Comparison of ENCODE assay signal across 1 cellular context in the genomic region with DNA sequence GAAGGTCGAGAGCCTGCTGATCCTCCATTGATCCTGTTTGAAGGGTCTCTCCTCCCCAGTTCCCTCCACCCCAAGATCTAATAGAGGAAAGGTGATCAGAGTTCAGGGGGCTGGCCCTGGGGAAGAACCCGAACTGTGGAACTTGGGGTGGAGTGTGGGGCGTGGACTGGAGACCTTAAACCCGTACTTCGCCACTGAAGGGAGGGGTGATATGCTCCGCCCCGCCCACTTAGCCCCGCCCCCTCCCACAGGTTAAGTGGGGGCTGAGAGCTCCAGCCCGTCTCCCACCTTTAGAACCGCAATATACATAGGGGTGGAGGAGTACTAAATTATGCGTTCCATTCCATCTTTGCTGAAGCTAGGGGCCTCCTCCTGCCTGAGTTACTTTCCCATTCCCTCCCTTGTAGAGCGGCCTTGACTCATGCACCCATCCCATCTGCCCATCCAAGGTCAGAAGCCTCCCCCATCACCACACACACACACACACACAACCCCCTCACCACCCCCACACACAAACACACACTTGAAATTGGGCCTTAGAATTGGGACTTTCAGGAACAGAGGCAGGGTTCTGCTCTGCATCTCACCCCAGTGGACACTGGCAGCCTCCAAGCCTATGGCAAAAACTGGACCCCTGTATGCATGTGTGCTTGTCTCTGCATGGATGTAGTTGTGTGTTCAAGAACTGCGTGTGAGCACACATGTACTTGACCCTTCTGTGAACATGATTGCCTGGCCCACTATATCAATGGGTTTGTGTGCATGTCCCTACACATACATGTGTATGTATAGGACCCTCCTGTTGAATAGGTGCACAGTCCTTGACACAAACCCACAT.
TF ChIP-seq lines count a peak whose summit lies in the region.

No MANE protein-coding gene starts in this region.

TF ChIP-seq in HepG2, 621 proteins besides CTCF, POLR2A, EP300 and RAD21 (continued from another document and continues in another):
- TF ChIP-seq, protein P1, sequence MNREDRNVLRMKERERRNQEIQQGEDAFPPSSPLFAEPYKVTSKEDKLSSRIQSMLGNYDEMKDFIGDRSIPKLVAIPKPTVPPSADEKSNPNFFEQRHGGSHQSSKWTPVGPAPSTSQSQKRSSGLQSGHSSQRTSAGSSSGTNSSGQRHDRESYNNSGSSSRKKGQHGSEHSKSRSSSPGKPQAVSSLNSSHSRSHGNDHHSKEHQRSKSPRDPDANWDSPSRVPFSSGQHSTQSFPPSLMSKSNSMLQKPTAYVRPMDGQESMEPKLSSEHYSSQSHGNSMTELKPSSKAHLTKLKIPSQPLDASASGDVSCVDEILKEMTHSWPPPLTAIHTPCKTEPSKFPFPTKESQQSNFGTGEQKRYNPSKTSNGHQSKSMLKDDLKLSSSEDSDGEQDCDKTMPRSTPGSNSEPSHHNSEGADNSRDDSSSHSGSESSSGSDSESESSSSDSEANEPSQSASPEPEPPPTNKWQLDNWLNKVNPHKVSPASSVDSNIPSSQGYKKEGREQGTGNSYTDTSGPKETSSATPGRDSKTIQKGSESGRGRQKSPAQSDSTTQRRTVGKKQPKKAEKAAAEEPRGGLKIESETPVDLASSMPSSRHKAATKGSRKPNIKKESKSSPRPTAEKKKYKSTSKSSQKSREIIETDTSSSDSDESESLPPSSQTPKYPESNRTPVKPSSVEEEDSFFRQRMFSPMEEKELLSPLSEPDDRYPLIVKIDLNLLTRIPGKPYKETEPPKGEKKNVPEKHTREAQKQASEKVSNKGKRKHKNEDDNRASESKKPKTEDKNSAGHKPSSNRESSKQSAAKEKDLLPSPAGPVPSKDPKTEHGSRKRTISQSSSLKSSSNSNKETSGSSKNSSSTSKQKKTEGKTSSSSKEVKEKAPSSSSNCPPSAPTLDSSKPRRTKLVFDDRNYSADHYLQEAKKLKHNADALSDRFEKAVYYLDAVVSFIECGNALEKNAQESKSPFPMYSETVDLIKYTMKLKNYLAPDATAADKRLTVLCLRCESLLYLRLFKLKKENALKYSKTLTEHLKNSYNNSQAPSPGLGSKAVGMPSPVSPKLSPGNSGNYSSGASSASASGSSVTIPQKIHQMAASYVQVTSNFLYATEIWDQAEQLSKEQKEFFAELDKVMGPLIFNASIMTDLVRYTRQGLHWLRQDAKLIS (CRISPR knock-in tag; IDR thresholded peaks at IDR 0.05) = no peak
- TF ChIP-seq IKZF4 (CRISPR knock-in tag; IDR thresholded peaks at IDR 0.05; ENCODE audit: borderline replicate concordance, low read depth, not compliant biosample characterization) (peak; percentile 43), ZMAT3 (CRISPR knock-in tag; conservative IDR thresholded peaks at IDR 0.05) (no peak; the same call in 1 of the 2 replicates), HNRNPH1 (optimal IDR thresholded peaks at IDR 0.05; ENCODE audit: low read depth, low read length) (no peak), ZNF180 (CRISPR knock-in tag; IDR thresholded peaks at IDR 0.05; ENCODE audit: borderline replicate concordance, low read depth) (no peak), ETV6 (CRISPR knock-in tag; conservative IDR thresholded peaks at IDR 0.05) (no peak), ZNF124 (CRISPR knock-in tag; IDR thresholded peaks at IDR 0.05) (no peak), SOX13 (IDR thresholded peaks at IDR 0.05) (no peak), SOX13 (CRISPR knock-in tag; conservative IDR thresholded peaks at IDR 0.05 in 1 of 2, IDR thresholded peaks at IDR 0.05 in 1 of 2) (peak in 1 of 2 experiments; percentile 25; a peak in 1 of 4 replicates), FOXM1 (CRISPR knock-in tag; IDR thresholded peaks at IDR 0.05) (no peak), AKAP8 (CRISPR knock-in tag; IDR thresholded peaks at IDR 0.05) (0 out of 2 replicates have a peak, but pooled peaks have one; percentile 76), ZNF329 (CRISPR knock-in tag; IDR thresholded peaks at IDR 0.05; ENCODE audit: low read depth) (no peak), AGO1 (IDR thresholded peaks at IDR 0.05; ENCODE audit: low read depth, low read length, poor library complexity, severe bottlenecking) (no peak), KAT7 (CRISPR knock-in tag; IDR thresholded peaks at IDR 0.05; ENCODE audit: borderline replicate concordance) (no peak), YEATS2 (CRISPR knock-in tag; IDR thresholded peaks at IDR 0.05; ENCODE audit: borderline replicate concordance) (no peak), ATF1 (CRISPR knock-in tag; IDR thresholded peaks at IDR 0.05) (no peak), MAZ (IDR thresholded peaks at IDR 0.05; ENCODE audit: borderline replicate concordance, low read depth, low read length) (0 out of 2 replicates have a peak, but pooled peaks have one; percentile 22), MAZ (CRISPR knock-in tag; IDR thresholded peaks at IDR 0.05; ENCODE audit: low read depth) (no peak), CENPX (CRISPR knock-in tag; IDR thresholded peaks at IDR 0.05) (no peak), HMGA1 (CRISPR knock-in tag; conservative IDR thresholded peaks at IDR 0.05) (no peak), PAF1 (CRISPR knock-in tag; IDR thresholded peaks at IDR 0.05) (no peak), ZNF160 (CRISPR knock-in tag; IDR thresholded peaks at IDR 0.05) (no peak), ZNF263 (CRISPR knock-in tag; IDR thresholded peaks at IDR 0.05) (peak; percentile 62; the same call in 1 of the 2 replicates), KLF15 (CRISPR knock-in tag; IDR thresholded peaks at IDR 0.05; ENCODE audit: borderline replicate concordance) (no peak), ZNF12 (CRISPR knock-in tag; IDR thresholded peaks at IDR 0.05) (no peak), SSRP1 (CRISPR knock-in tag; IDR thresholded peaks at IDR 0.05) (0 out of 2 replicates have a peak, but pooled peaks have one; percentile 32), ZFP37 (CRISPR knock-in tag; IDR thresholded peaks at IDR 0.05; ENCODE audit: borderline replicate concordance) (no peak), SP4 (CRISPR knock-in tag; IDR thresholded peaks at IDR 0.05) (peak; percentile 19)
- TF ChIP-seq, protein P2, sequence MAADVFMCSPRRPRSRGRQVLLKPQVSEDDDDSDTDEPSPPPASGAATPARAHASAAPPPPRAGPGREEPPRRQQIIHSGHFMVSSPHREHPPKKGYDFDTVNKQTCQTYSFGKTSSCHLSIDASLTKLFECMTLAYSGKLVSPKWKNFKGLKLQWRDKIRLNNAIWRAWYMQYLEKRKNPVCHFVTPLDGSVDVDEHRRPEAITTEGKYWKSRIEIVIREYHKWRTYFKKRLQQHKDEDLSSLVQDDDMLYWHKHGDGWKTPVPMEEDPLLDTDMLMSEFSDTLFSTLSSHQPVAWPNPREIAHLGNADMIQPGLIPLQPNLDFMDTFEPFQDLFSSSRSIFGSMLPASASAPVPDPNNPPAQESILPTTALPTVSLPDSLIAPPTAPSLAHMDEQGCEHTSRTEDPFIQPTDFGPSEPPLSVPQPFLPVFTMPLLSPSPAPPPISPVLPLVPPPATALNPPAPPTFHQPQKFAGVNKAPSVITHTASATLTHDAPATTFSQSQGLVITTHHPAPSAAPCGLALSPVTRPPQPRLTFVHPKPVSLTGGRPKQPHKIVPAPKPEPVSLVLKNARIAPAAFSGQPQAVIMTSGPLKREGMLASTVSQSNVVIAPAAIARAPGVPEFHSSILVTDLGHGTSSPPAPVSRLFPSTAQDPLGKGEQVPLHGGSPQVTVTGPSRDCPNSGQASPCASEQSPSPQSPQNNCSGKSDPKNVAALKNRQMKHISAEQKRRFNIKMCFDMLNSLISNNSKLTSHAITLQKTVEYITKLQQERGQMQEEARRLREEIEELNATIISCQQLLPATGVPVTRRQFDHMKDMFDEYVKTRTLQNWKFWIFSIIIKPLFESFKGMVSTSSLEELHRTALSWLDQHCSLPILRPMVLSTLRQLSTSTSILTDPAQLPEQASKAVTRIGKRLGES (CRISPR knock-in tag; IDR thresholded peaks at IDR 0.05; ENCODE audit: borderline replicate concordance) = no peak
- TF ChIP-seq, protein P3, sequence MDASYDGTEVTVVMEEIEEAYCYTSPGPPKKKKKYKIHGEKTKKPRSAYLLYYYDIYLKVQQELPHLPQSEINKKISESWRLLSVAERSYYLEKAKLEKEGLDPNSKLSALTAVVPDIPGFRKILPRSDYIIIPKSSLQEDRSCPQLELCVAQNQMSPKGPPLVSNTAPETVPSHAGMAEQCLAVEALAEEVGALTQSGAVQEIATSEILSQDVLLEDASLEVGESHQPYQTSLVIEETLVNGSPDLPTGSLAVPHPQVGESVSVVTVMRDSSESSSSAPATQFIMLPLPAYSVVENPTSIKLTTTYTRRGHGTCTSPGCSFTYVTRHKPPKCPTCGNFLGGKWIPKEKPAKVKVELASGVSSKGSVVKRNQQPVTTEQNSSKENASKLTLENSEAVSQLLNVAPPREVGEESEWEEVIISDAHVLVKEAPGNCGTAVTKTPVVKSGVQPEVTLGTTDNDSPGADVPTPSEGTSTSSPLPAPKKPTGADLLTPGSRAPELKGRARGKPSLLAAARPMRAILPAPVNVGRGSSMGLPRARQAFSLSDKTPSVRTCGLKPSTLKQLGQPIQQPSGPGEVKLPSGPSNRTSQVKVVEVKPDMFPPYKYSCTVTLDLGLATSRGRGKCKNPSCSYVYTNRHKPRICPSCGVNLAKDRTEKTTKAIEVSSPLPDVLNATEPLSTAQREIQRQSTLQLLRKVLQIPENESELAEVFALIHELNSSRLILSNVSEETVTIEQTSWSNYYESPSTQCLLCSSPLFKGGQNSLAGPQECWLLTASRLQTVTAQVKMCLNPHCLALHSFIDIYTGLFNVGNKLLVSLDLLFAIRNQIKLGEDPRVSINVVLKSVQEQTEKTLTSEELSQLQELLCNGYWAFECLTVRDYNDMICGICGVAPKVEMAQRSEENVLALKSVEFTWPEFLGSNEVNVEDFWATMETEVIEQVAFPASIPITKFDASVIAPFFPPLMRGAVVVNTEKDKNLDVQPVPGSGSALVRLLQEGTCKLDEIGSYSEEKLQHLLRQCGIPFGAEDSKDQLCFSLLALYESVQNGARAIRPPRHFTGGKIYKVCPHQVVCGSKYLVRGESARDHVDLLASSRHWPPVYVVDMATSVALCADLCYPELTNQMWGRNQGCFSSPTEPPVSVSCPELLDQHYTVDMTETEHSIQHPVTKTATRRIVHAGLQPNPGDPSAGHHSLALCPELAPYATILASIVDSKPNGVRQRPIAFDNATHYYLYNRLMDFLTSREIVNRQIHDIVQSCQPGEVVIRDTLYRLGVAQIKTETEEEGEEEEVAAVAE (CRISPR knock-in tag; IDR thresholded peaks at IDR 0.05; ENCODE audit: borderline replicate concordance) = peak; percentile 4; the same call in 1 of the 2 replicates
- TF ChIP-seq, protein P4, sequence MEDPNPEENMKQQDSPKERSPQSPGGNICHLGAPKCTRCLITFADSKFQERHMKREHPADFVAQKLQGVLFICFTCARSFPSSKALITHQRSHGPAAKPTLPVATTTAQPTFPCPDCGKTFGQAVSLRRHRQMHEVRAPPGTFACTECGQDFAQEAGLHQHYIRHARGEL (CRISPR knock-in tag; IDR thresholded peaks at IDR 0.05) = no peak
- TF ChIP-seq, protein P5, sequence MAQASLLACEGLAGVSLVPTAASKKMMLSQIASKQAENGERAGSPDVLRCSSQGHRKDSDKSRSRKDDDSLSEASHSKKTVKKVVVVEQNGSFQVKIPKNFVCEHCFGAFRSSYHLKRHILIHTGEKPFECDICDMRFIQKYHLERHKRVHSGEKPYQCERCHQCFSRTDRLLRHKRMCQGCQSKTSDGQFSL (CRISPR knock-in tag; IDR thresholded peaks at IDR 0.05) = peak; percentile 80; the same call in 1 of the 2 replicates
- TF ChIP-seq, protein P6, sequence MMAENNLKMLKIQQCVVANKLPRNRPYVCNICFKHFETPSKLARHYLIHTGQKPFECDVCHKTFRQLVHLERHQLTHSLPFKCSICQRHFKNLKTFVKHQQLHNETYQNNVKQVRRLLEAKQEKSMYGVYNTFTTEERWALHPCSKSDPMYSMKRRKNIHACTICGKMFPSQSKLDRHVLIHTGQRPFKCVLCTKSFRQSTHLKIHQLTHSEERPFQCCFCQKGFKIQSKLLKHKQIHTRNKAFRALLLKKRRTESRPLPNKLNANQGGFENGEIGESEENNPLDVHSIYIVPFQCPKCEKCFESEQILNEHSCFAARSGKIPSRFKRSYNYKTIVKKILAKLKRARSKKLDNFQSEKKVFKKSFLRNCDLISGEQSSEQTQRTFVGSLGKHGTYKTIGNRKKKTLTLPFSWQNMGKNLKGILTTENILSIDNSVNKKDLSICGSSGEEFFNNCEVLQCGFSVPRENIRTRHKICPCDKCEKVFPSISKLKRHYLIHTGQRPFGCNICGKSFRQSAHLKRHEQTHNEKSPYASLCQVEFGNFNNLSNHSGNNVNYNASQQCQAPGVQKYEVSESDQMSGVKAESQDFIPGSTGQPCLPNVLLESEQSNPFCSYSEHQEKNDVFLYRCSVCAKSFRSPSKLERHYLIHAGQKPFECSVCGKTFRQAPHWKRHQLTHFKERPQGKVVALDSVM (CRISPR knock-in tag; IDR thresholded peaks at IDR 0.05) = no peak
- TF ChIP-seq, protein P7, sequence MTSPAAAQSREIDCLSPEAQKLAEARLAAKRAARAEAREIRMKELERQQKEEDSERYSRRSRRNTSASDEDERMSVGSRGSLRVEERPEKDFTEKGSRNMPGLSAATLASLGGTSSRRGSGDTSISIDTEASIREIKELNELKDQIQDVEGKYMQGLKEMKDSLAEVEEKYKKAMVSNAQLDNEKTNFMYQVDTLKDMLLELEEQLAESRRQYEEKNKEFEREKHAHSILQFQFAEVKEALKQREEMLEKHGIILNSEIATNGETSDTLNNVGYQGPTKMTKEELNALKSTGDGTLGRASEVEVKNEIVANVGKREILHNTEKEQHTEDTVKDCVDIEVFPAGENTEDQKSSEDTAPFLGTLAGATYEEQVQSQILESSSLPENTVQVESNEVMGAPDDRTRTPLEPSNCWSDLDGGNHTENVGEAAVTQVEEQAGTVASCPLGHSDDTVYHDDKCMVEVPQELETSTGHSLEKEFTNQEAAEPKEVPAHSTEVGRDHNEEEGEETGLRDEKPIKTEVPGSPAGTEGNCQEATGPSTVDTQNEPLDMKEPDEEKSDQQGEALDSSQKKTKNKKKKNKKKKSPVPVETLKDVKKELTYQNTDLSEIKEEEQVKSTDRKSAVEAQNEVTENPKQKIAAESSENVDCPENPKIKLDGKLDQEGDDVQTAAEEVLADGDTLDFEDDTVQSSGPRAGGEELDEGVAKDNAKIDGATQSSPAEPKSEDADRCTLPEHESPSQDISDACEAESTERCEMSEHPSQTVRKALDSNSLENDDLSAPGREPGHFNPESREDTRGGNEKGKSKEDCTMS (CRISPR knock-in tag; conservative IDR thresholded peaks at IDR 0.05) = no peak
- TF ChIP-seq, protein P8, sequence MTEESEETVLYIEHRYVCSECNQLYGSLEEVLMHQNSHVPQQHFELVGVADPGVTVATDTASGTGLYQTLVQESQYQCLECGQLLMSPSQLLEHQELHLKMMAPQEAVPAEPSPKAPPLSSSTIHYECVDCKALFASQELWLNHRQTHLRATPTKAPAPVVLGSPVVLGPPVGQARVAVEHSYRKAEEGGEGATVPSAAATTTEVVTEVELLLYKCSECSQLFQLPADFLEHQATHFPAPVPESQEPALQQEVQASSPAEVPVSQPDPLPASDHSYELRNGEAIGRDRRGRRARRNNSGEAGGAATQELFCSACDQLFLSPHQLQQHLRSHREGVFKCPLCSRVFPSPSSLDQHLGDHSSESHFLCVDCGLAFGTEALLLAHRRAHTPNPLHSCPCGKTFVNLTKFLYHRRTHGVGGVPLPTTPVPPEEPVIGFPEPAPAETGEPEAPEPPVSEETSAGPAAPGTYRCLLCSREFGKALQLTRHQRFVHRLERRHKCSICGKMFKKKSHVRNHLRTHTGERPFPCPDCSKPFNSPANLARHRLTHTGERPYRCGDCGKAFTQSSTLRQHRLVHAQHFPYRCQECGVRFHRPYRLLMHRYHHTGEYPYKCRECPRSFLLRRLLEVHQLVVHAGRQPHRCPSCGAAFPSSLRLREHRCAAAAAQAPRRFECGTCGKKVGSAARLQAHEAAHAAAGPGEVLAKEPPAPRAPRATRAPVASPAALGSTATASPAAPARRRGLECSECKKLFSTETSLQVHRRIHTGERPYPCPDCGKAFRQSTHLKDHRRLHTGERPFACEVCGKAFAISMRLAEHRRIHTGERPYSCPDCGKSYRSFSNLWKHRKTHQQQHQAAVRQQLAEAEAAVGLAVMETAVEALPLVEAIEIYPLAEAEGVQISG (CRISPR knock-in tag; IDR thresholded peaks at IDR 0.05) = no peak
